In genomic region chr6:104753251-104753650, GRCh38 we compare ENCODE assay signal across 27 cellular contexts.
"Had no signal": no experiment of that assay in that cellular context is flagged by ENCODE, and none has a peak within 500 bp of the region (broad histone marks: within the 10 kb centered on the region; RNA-seq: fewer than 3 reads in every experiment).

No MANE protein-coding gene starts in this region.

- DNase-seq: activated B cell treated with CpG ODN at 0.5 μM for 24 hours; activated CD4-positive, alpha-beta T cell treated with anti-CD3 and anti-CD28 coated beads for 48 hours; activated CD4-positive, alpha-beta T cell treated with anti-CD3 and anti-CD28 coated beads, Interleukin-2, amount 50 U/mL, for 1 hour; activated CD4-positive, alpha-beta T cell treated with anti-CD3 and anti-CD28 coated beads, Interleukin-2, amount 50 U/mL, for 48 hours; activated CD8-positive, alpha-beta memory T cell treated with anti-CD3 and anti-CD28 coated beads for 24 hours; activated CD8-positive, alpha-beta T cell treated with anti-CD3 and anti-CD28 coated beads for 36 hours; activated effector memory CD4-positive, alpha-beta T cell treated with Interleukin-2 at 50 U/mL for 16 hours; activated gamma-delta T cell treated with Interleukin-2 at 50 U/mL for 16 hours; activated naive CD4-positive, alpha-beta T cell treated with anti-CD3 and anti-CD28 coated beads, Interleukin-2, amount 50 U/mL, for 16 hours; activated naive CD4-positive, alpha-beta T cell treated with Interleukin-2 at 50 U/mL for 16 hours; activated T-cell treated with anti-CD3 and anti-CD28 coated beads, Interleukin-2, amount 50 U/mL, for 4 hours; amniotic stem cell; anterior cingulate cortex; brain microvascular endothelial cell; effector CD4-positive, alpha-beta T cell; effector memory CD8-positive, alpha-beta T cell; esophagus squamous epithelium; foreskin melanocyte; T-helper 1 cell; T-helper 17 cell; T1000; WERI-Rb-1 had no signal

- H3K27me3 ChIP-seq: brain microvascular endothelial cell, esophagus squamous epithelium, gastroesophageal sphincter had no signal

- H3K36me3 ChIP-seq: brain microvascular endothelial cell, WERI-Rb-1 had no signal

- ATAC-seq: activated CD4-positive, CD25-positive, alpha-beta regulatory T cell treated with anti-CD3 and anti-CD28 coated beads, Interleukin-2, amount 50 U/mL, for 24 hours; activated CD8-positive, alpha-beta T cell treated with anti-CD3 and anti-CD28 coated beads for 36 hours; activated T-cell treated with anti-CD3 and anti-CD28 coated beads, Interleukin-2, amount 50 U/mL, for 4 hours; activated T-helper 17 cell treated with anti-CD3 and anti-CD28 coated beads, Interleukin-2, amount 50 U/mL, for 72 hours; effector memory CD8-positive, alpha-beta T cell; gastroesophageal sphincter; T-helper 17 cell had no signal

- H3K27ac ChIP-seq: brain microvascular endothelial cell, coronary artery, epithelial cell of prostate, esophagus squamous epithelium, gastroesophageal sphincter, WERI-Rb-1 had no signal

- H3K4me1 ChIP-seq: esophagus squamous epithelium, gastroesophageal sphincter had no signal

- H3K4me3 ChIP-seq: coronary artery, esophagus squamous epithelium, gastroesophageal sphincter had no signal
